Comparison of ENCODE assay signal across 1 cellular context in the genomic region with DNA sequence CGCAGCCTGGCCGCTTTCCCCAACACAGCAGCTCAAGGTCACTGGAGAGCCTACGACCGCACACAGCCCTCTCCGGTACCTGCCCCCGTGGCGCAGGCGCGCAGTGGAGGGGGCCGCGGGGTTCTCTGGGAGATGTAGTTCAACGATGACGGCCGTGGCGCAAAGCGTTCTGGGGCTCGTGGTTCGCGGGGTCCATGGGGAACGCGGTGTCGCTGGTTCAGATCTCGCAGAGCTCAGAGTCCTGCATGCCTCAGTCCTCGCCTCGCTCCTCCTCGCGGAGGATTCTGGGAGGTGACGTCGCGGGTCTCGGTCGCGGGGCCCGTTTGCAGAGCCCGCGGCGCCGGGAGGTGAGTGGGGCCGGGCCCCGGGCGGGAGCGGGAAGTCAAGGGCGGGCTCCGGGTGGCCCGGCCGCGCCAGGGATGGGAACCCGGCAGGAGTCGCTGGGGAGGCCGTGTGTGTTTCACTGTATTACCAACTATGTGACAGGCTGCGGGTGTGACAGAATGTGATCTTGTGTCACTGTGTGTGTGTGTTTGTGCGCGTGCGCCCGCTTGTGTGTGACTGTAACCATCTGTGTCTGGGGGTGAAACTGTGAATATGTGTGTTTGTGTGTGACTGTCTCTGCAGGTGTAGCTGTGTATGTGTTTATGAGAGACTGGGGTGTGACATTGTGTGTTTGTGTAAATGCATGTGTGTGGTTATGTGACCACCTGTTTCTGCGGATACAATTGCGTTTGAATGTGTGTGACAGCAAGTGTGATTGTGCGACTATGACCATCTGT.
A peak's percentile ranks its signal among the peaks of the same experiment; 100 is the strongest.
TF ChIP-seq lines count a peak whose summit lies in the region.

A gene (plus strand): TSS at position 220 of the 782 bp plus-strand sequence. CDS start 3,100 bp downstream, outside the sequence.

TF ChIP-seq in HEK293, 187 proteins besides CTCF, POLR2A, EP300 and RAD21 (continued from another document and continues in another):
- TF ChIP-seq, protein P1, sequence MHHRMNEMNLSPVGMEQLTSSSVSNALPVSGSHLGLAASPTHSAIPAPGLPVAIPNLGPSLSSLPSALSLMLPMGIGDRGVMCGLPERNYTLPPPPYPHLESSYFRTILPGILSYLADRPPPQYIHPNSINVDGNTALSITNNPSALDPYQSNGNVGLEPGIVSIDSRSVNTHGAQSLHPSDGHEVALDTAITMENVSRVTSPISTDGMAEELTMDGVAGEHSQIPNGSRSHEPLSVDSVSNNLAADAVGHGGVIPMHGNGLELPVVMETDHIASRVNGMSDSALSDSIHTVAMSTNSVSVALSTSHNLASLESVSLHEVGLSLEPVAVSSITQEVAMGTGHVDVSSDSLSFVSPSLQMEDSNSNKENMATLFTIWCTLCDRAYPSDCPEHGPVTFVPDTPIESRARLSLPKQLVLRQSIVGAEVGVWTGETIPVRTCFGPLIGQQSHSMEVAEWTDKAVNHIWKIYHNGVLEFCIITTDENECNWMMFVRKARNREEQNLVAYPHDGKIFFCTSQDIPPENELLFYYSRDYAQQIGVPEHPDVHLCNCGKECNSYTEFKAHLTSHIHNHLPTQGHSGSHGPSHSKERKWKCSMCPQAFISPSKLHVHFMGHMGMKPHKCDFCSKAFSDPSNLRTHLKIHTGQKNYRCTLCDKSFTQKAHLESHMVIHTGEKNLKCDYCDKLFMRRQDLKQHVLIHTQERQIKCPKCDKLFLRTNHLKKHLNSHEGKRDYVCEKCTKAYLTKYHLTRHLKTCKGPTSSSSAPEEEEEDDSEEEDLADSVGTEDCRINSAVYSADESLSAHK (tag by site-specific recombination; IDR thresholded peaks at IDR 0.05), result peak; percentile 59
- TF ChIP-seq, protein P2, sequence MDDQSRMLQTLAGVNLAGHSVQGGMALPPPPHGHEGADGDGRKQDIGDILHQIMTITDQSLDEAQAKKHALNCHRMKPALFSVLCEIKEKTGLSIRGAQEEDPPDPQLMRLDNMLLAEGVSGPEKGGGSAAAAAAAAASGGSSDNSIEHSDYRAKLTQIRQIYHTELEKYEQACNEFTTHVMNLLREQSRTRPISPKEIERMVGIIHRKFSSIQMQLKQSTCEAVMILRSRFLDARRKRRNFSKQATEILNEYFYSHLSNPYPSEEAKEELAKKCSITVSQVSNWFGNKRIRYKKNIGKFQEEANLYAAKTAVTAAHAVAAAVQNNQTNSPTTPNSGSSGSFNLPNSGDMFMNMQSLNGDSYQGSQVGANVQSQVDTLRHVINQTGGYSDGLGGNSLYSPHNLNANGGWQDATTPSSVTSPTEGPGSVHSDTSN (CRISPR knock-in tag; IDR thresholded peaks at IDR 0.05), result no peak; the same call in 1 of the 2 replicates
- TF ChIP-seq, protein P3, sequence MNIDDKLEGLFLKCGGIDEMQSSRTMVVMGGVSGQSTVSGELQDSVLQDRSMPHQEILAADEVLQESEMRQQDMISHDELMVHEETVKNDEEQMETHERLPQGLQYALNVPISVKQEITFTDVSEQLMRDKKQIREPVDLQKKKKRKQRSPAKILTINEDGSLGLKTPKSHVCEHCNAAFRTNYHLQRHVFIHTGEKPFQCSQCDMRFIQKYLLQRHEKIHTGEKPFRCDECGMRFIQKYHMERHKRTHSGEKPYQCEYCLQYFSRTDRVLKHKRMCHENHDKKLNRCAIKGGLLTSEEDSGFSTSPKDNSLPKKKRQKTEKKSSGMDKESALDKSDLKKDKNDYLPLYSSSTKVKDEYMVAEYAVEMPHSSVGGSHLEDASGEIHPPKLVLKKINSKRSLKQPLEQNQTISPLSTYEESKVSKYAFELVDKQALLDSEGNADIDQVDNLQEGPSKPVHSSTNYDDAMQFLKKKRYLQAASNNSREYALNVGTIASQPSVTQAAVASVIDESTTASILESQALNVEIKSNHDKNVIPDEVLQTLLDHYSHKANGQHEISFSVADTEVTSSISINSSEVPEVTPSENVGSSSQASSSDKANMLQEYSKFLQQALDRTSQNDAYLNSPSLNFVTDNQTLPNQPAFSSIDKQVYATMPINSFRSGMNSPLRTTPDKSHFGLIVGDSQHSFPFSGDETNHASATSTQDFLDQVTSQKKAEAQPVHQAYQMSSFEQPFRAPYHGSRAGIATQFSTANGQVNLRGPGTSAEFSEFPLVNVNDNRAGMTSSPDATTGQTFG (tag by site-specific recombination; IDR thresholded peaks at IDR 0.05; ENCODE audit: borderline replicate concordance), result no peak; the same call in 1 of the 2 replicates
- TF ChIP-seq, protein P4, sequence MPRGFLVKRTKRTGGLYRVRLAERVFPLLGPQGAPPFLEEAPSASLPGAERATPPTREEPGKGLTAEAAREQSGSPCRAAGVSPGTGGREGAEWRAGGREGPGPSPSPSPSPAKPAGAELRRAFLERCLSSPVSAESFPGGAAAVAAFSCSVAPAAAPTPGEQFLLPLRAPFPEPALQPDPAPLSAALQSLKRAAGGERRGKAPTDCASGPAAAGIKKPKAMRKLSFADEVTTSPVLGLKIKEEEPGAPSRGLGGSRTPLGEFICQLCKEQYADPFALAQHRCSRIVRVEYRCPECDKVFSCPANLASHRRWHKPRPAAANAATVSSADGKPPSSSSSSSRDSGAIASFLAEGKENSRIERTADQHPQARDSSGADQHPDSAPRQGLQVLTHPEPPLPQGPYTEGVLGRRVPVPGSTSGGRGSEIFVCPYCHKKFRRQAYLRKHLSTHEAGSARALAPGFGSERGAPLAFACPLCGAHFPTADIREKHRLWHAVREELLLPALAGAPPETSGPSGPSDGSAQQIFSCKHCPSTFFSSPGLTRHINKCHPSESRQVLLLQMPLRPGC (tag by site-specific recombination; IDR thresholded peaks at IDR 0.05), result peak; percentile 94
- TF ChIP-seq MYNN (tag by site-specific recombination; IDR thresholded peaks at IDR 0.05; ENCODE audit: borderline replicate concordance), result peak; percentile 40; the same call in 1 of the 2 replicates
- TF ChIP-seq, protein P5, sequence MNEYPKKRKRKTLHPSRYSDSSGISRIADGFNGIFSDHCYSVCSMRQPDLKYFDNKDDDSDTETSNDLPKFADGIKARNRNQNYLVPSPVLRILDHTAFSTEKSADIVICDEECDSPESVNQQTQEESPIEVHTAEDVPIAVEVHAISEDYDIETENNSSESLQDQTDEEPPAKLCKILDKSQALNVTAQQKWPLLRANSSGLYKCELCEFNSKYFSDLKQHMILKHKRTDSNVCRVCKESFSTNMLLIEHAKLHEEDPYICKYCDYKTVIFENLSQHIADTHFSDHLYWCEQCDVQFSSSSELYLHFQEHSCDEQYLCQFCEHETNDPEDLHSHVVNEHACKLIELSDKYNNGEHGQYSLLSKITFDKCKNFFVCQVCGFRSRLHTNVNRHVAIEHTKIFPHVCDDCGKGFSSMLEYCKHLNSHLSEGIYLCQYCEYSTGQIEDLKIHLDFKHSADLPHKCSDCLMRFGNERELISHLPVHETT (tag by site-specific recombination; IDR thresholded peaks at IDR 0.05), result 0 out of 2 replicates have a peak, but pooled peaks have one; percentile 11
- TF ChIP-seq SALL2 (tag by site-specific recombination; IDR thresholded peaks at IDR 0.05; ENCODE audit: borderline replicate concordance), result no peak
- peak; percentile 81 for TF ChIP-seq ZBTB7A (tag by site-specific recombination; IDR thresholded peaks at IDR 0.05; ENCODE audit: low read depth)
- TF ChIP-seq, protein P6, sequence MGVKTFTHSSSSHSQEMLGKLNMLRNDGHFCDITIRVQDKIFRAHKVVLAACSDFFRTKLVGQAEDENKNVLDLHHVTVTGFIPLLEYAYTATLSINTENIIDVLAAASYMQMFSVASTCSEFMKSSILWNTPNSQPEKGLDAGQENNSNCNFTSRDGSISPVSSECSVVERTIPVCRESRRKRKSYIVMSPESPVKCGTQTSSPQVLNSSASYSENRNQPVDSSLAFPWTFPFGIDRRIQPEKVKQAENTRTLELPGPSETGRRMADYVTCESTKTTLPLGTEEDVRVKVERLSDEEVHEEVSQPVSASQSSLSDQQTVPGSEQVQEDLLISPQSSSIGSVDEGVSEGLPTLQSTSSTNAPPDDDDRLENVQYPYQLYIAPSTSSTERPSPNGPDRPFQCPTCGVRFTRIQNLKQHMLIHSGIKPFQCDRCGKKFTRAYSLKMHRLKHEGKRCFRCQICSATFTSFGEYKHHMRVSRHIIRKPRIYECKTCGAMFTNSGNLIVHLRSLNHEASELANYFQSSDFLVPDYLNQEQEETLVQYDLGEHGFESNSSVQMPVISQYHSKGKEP (tag by site-specific recombination; IDR thresholded peaks at IDR 0.05), result no peak; the same call in none of the 2 replicates
- TF ChIP-seq ZNF544 (tag by site-specific recombination; IDR thresholded peaks at IDR 0.05), result peak; percentile 0; the same call in 1 of the 2 replicates
- peak; percentile 85 for TF ChIP-seq SP3 (tag by site-specific recombination; IDR thresholded peaks at IDR 0.05)
- TF ChIP-seq, protein P7, sequence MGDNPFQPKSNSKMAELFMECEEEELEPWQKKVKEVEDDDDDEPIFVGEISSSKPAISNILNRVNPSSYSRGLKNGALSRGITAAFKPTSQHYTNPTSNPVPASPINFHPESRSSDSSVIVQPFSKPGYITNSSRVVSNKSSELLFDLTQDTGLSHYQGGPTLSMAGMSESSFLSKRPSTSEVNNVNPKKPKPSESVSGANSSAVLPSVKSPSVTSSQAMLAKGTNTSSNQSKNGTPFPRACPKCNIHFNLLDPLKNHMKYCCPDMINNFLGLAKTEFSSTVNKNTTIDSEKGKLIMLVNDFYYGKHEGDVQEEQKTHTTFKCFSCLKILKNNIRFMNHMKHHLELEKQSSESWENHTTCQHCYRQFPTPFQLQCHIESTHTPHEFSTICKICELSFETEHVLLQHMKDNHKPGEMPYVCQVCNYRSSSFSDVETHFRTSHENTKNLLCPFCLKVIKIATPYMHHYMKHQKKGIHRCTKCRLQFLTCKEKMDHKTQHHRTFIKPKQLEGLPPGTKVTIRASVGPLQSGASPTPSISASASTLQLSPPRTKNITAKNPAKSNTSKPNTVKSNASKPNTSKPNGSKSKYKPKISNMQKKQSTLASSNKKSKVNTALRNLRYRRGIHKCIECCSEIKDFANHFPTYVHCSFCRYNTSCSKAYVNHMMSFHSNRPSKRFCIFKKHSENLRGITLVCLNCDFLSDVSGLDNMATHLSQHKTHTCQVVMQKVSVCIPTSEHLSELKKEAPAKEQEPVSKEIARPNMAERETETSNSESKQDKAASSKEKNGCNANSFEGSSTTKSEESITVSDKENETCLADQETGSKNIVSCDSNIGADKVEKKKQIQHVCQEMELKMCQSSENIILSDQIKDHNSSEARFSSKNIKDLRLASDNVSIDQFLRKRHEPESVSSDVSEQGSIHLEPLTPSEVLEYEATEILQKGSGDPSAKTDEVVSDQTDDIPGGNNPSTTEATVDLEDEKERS (tag by site-specific recombination; IDR thresholded peaks at IDR 0.05), result peak; percentile 99
- peak; percentile 99 for TF ChIP-seq ZSCAN16 (tag by site-specific recombination; IDR thresholded peaks at IDR 0.05)
- TF ChIP-seq, protein P8, sequence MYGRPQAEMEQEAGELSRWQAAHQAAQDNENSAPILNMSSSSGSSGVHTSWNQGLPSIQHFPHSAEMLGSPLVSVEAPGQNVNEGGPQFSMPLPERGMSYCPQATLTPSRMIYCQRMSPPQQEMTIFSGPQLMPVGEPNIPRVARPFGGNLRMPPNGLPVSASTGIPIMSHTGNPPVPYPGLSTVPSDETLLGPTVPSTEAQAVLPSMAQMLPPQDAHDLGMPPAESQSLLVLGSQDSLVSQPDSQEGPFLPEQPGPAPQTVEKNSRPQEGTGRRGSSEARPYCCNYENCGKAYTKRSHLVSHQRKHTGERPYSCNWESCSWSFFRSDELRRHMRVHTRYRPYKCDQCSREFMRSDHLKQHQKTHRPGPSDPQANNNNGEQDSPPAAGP (tag by site-specific recombination; IDR thresholded peaks at IDR 0.05), result peak; percentile 93
- TF ChIP-seq RBAK (tag by site-specific recombination; IDR thresholded peaks at IDR 0.05), result peak; percentile 83
- peak; percentile 98 for TF ChIP-seq ZNF785 (tag by site-specific recombination; IDR thresholded peaks at IDR 0.05)
- TF ChIP-seq ZNF223 (tag by site-specific recombination; IDR thresholded peaks at IDR 0.05), result peak; percentile 36; the same call in 1 of the 2 replicates
- peak; percentile 82 for TF ChIP-seq YY1 (tag by site-specific recombination; IDR thresholded peaks at IDR 0.05)
- TF ChIP-seq ZNF558 (tag by site-specific recombination; IDR thresholded peaks at IDR 0.05), result 0 out of 2 replicates have a peak, but pooled peaks have one; percentile 83
- peak; percentile 89 for TF ChIP-seq ZNF501 (tag by site-specific recombination; IDR thresholded peaks at IDR 0.05)
- TF ChIP-seq, protein P9, sequence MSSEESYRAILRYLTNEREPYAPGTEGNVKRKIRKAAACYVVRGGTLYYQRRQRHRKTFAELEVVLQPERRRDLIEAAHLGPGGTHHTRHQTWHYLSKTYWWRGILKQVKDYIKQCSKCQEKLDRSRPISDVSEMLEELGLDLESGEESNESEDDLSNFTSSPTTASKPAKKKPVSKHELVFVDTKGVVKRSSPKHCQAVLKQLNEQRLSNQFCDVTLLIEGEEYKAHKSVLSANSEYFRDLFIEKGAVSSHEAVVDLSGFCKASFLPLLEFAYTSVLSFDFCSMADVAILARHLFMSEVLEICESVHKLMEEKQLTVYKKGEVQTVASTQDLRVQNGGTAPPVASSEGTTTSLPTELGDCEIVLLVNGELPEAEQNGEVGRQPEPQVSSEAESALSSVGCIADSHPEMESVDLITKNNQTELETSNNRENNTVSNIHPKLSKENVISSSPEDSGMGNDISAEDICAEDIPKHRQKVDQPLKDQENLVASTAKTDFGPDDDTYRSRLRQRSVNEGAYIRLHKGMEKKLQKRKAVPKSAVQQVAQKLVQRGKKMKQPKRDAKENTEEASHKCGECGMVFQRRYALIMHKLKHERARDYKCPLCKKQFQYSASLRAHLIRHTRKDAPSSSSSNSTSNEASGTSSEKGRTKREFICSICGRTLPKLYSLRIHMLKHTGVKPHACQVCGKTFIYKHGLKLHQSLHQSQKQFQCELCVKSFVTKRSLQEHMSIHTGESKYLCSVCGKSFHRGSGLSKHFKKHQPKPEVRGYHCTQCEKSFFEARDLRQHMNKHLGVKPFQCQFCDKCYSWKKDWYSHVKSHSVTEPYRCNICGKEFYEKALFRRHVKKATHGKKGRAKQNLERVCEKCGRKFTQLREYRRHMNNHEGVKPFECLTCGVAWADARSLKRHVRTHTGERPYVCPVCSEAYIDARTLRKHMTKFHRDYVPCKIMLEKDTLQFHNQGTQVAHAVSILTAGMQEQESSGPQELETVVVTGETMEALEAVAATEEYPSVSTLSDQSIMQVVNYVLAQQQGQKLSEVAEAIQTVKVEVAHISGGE (tag by site-specific recombination; conservative IDR thresholded peaks at IDR 0.05; ENCODE audit: low read depth), result peak; percentile 74
- peak; percentile 60 for TF ChIP-seq ZNF585B (tag by site-specific recombination; IDR thresholded peaks at IDR 0.05)
- TF ChIP-seq ZNF202 (tag by site-specific recombination; IDR thresholded peaks at IDR 0.05; ENCODE audit: borderline replicate concordance), result no peak
- TF ChIP-seq GLIS2 (tag by site-specific recombination; IDR thresholded peaks at IDR 0.05), result peak; percentile 88
- peak; percentile 99 for TF ChIP-seq ZNF221 (tag by site-specific recombination; IDR thresholded peaks at IDR 0.05; ENCODE audit: borderline replicate concordance)
- TF ChIP-seq ZBTB17 (tag by site-specific recombination; IDR thresholded peaks at IDR 0.05), result peak; percentile 99
- no peak for TF ChIP-seq ZNF596 (tag by site-specific recombination; IDR thresholded peaks at IDR 0.05)
- no peak for TF ChIP-seq ZNF140 (tag by site-specific recombination; IDR thresholded peaks at IDR 0.05)
- TF ChIP-seq ZNF266 (tag by site-specific recombination; IDR thresholded peaks at IDR 0.05; ENCODE audit: low read depth), result peak; percentile 60; the same call in 1 of the 2 replicates
- peak; percentile 72; the same call in 1 of the 2 replicates for TF ChIP-seq ZNF302 (tag by site-specific recombination; IDR thresholded peaks at IDR 0.05; ENCODE audit: low read depth)
- peak; percentile 80 for TF ChIP-seq ZNF600 (tag by site-specific recombination; IDR thresholded peaks at IDR 0.05)
- TF ChIP-seq ZNF10 (tag by site-specific recombination; IDR thresholded peaks at IDR 0.05), result peak; percentile 51; the same call in 1 of the 2 replicates
- peak; percentile 89 for TF ChIP-seq ZNF777 (tag by site-specific recombination; IDR thresholded peaks at IDR 0.05; ENCODE audit: borderline replicate concordance)
- no peak for TF ChIP-seq ZBTB1 (tag by site-specific recombination; IDR thresholded peaks at IDR 0.05)
- TF ChIP-seq ZNF837 (tag by site-specific recombination; IDR thresholded peaks at IDR 0.05), result peak; percentile 79; the same call in 1 of the 2 replicates
